33 cellular contexts compared by ENCODE assay signal in the genomic region with DNA sequence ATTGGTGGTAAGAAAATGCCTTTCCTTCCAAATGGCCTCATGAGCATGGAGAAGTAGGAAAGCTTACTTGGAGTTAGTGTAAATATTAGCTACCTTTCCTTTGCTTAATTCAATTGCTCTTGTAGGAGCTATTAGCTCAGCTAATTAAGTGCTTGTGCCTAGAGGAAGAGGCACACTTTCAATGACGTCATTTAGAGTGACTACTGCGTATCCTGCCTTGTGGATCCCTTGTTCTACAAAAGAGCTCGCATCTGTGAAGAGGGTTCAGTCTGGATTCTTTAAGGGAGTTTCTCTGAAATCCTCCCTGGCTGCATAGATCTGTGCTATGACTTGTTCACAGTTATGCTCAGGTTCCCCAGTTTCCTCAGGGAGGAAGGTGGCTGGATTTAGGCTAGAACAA.
"Had no signal": no experiment of that assay in that cellular context is flagged by ENCODE, and none has a peak within 500 bp of the region (broad histone marks: within the 10 kb centered on the region; RNA-seq: fewer than 3 reads in every experiment).

No MANE protein-coding gene starts in this region.

- FAIRE-seq: astrocyte, bronchial epithelial cell, colon had no signal

- H3K9me3 ChIP-seq: adrenal gland, ascending aorta, body of pancreas, breast epithelium had no signal

- H3K4me3 ChIP-seq: adrenal gland, ascending aorta, body of pancreas, breast epithelium, cardiac muscle cell had no signal

- H3K36me3 ChIP-seq: adrenal gland, ascending aorta, brain microvascular endothelial cell, breast epithelium, cardiac muscle cell had no signal

- ATAC-seq: activated naive CD4-positive, alpha-beta T cell treated with anti-CD3 and anti-CD28 coated beads, Interleukin-2, amount 50 U/mL, for 72 hours; activated naive CD8-positive, alpha-beta T cell treated with anti-CD3 and anti-CD28 coated beads, Interleukin-2, amount 50 U/mL, for 24 hours; activated T-cell treated with anti-CD3 and anti-CD28 coated beads, Interleukin-2, amount 50 U/mL, for 4 hours; activated T-cell treated with anti-CD3 and anti-CD28 coated beads, Interleukin-2, amount 50 U/mL, for 72 hours; activated T-helper 17 cell treated with anti-CD3 and anti-CD28 coated beads, Interleukin-2, amount 50 U/mL, for 72 hours; body of pancreas had no signal

- H3K27ac ChIP-seq: adrenal gland, ascending aorta, body of pancreas, brain microvascular endothelial cell, breast epithelium, cardiac muscle cell had no signal

- H3K4me1 ChIP-seq: adrenal gland, ascending aorta, body of pancreas, breast epithelium had no signal

- DNase-seq: activated effector memory CD4-positive, alpha-beta T cell treated with anti-CD3 and anti-CD28 coated beads, Interleukin-2, amount 50 U/mL, for 16 hours; activated effector memory CD4-positive, alpha-beta T cell treated with Interleukin-2 at 50 U/mL for 16 hours; activated gamma-delta T cell; activated gamma-delta T cell treated with Interleukin-2 at 50 U/mL for 16 hours; activated naive CD4-positive, alpha-beta T cell; activated naive CD4-positive, alpha-beta T cell treated with anti-CD3 and anti-CD28 coated beads for 36 hours; activated naive CD4-positive, alpha-beta T cell treated with anti-CD3 and anti-CD28 coated beads, Interleukin-2, amount 10 ng/mL, durations not matched to agents 7 days and 5 days; activated naive CD4-positive, alpha-beta T cell treated with anti-CD3 and anti-CD28 coated beads, Interleukin-2, amount 50 U/mL, for 16 hours; activated naive CD4-positive, alpha-beta T cell treated with Interleukin-2 at 50 U/mL for 16 hours; activated naive CD8-positive, alpha-beta T cell treated with anti-CD3 and anti-CD28 coated beads for 36 hours; activated naive CD8-positive, alpha-beta T cell treated with anti-CD3 and anti-CD28 coated beads, Interleukin-2, amount 10 ng/mL, durations not matched to agents 7 days and 5 days; activated naive CD8-positive, alpha-beta T cell treated with anti-CD3 and anti-CD28 coated beads, Interleukin-2, amount 50 U/mL, for 24 hours; activated T-cell treated with anti-CD3 and anti-CD28 coated beads, Interleukin-2, amount 50 U/mL, for 4 hours; activated T-cell treated with anti-CD3 and anti-CD28 coated beads, Interleukin-2, amount 50 U/mL, for 48 hours; activated T-cell treated with anti-CD3 and anti-CD28 coated beads, Interleukin-2, amount 50 U/mL, for 72 hours; adrenal gland; amniotic stem cell; amygdala; anterior cingulate cortex; aorta; body of pancreas; brain microvascular endothelial cell; caudate nucleus; central memory CD4-positive, alpha-beta T cell; cerebellar nuclear complex had no signal

- H3K27me3 ChIP-seq: adrenal gland, ascending aorta, body of pancreas, brain microvascular endothelial cell, breast epithelium, cardiac muscle cell had no signal
